10 cellular contexts compared by ENCODE assay signal in genomic region chr14:83463500-83464098, GRCh38.
A peak's percentile ranks its signal among the peaks of the same experiment; 100 is the strongest.
DNase-seq lines count a peak whose midpoint lies in the region; ATAC-seq, FAIRE-seq and TF ChIP-seq lines count a peak whose summit lies in the region.
"Had no signal": no experiment of that assay in that cellular context is flagged by ENCODE, and none has a peak within 500 bp of the region (broad histone marks: within the 10 kb centered on the region; RNA-seq: fewer than 3 reads in every experiment).

No MANE protein-coding gene starts in this region.

- no peaks in the 10 kb centered on the region for H4K20me1 ChIP-seq in H9 (ENCODE audit: control insufficient read depth, insufficient read depth, insufficient read length)

- no peaks in the 10 kb centered on the region for H3K27me3 Mint-ChIP-seq in H9 (ENCODE audit: low read depth)
- no peaks in the 10 kb centered on the region for H3K27me3 Mint-ChIP-seq in stimulated activated memory B cell treated with anti-CD40 and anti-IgM and Interleukin-4, amounts not matched to agents 10 μg/mL and 1 μg/mL and 100 μg/mL, for 72 hours
- H3K27me3 Mint-ChIP-seq: naive B cell had no signal

- H3K27ac ChIP-seq in H9 (ENCODE audit: insufficient read length, low read depth, low read length): no peak overlapping the region
- no peak overlapping the region for H3K27ac ChIP-seq in brain microvascular endothelial cell
- H3K27ac ChIP-seq: SJSA1 had no signal

- no peak overlapping the region for H3K4me2 ChIP-seq in H9 (ENCODE audit: insufficient read depth, insufficient read length, low read length)

- H3K27me3 ChIP-seq in H9 (ENCODE audit: insufficient read depth, low read length): no peaks in the 10 kb centered on the region
- H3K27me3 ChIP-seq in brain microvascular endothelial cell (replicated peaks): no peaks in the 10 kb centered on the region
- H3K27me3 ChIP-seq: SJSA1 had no signal

- H3K9me3 ChIP-seq in H9 (ENCODE audit: control insufficient read depth, low read depth, low read length): no peaks in the 10 kb centered on the region
- H3K9me3 ChIP-seq: SJSA1 had no signal

- no peak overlapping the region for H3T11ph ChIP-seq in H9 (ENCODE audit: low read length)

- H2AFZ ChIP-seq in H9 (ENCODE audit: low read length): no peak overlapping the region

- no peak overlapping the region for H2BK120ac ChIP-seq in H9 (ENCODE audit: low read depth, low read length, poor library complexity, severe bottlenecking)

- no peak overlapping the region for H3K4me3 Mint-ChIP-seq in H9
- H3K4me3 Mint-ChIP-seq in stimulated activated memory B cell treated with anti-CD40 and anti-IgM and Interleukin-4, amounts not matched to agents 10 μg/mL and 1 μg/mL and 100 μg/mL, for 72 hours: no peak overlapping the region
- H3K4me3 Mint-ChIP-seq: naive B cell had no signal

- no peaks in the 10 kb centered on the region for H3K4me1 ChIP-seq in H9 (ENCODE audit: insufficient read depth, low read length)

- TF ChIP-seq CTCF in D721Med (IDR thresholded peaks at IDR 0.05; ENCODE audit: insufficient read depth, missing control alignments): peak; percentile 84
- TF ChIP-seq CTCF in H9 (conservative IDR thresholded peaks at IDR 0.05): peak; percentile 86
- peak; percentile 81 for TF ChIP-seq CTCF in brain microvascular endothelial cell (IDR thresholded peaks at IDR 0.05; ENCODE audit: low read depth, low read length, missing control alignments)

- in situ Hi-C loops in brain microvascular endothelial cell (cut with HindIII; ENCODE audit: low pct_ligation_motif_present, low sequenced_read_pairs): no loop called here

- no peak overlapping the region for H3K9ac ChIP-seq in H9 (ENCODE audit: extremely low read depth, insufficient read length, low read length)

- H4K91ac ChIP-seq in H9 (ENCODE audit: insufficient read length, low read depth, low read length): no peak overlapping the region

- H3K56ac ChIP-seq in H9 (ENCODE audit: insufficient read length, low read depth, low read length): no peak overlapping the region

- no peak for DNase-seq in D721Med (ENCODE audit: insufficient read length, low spot score)
- DNase-seq in H9: peak; percentile 53
- DNase-seq in NCI-H345 treated with DMSO at 0.1 percent for 48 hours (lab: John Stamatoyannopoulos, UW; ENCODE audit: unreplicated experiment): peak; percentile 60
- DNase-seq in brain microvascular endothelial cell: peak; percentile 76
- DNase-seq in left lobe of liver (ENCODE audit: low spot score): no peak
- DNase-seq: naive B cell had no signal

- no peak overlapping the region for H4K5ac ChIP-seq in H9 (ENCODE audit: insufficient read length, low read depth, low read length)

- H2BK5ac ChIP-seq in H9 (ENCODE audit: insufficient read length, low read length): no peak overlapping the region

- H3K79me1 ChIP-seq in H9 (ENCODE audit: insufficient read depth, low read depth, low read length, poor library complexity, severe bottlenecking): no peaks in the 10 kb centered on the region

- H3K23me2 ChIP-seq in H9 (ENCODE audit: insufficient read length, low read depth, low read length, poor library complexity, severe bottlenecking): no peaks in the 10 kb centered on the region

- no peaks in the 10 kb centered on the region for H3K36me3 ChIP-seq in brain microvascular endothelial cell (replicated peaks)
- H3K36me3 ChIP-seq: SJSA1 had no signal

- no peak overlapping the region for H3K23ac ChIP-seq in H9 (ENCODE audit: insufficient read length, low read depth, low read length)

- no peak overlapping the region for H2AK5ac ChIP-seq in H9 (ENCODE audit: insufficient read length, low read length)

- H3K4me1 Mint-ChIP-seq in H9: no peaks in the 10 kb centered on the region
- no peaks in the 10 kb centered on the region for H3K4me1 Mint-ChIP-seq in stimulated activated memory B cell treated with anti-CD40 and anti-IgM and Interleukin-4, amounts not matched to agents 10 μg/mL and 1 μg/mL and 100 μg/mL, for 72 hours
- H3K4me1 Mint-ChIP-seq: naive B cell had no signal

- no peak overlapping the region for H2BK15ac ChIP-seq in H9 (ENCODE audit: low read depth, low read length)

- no peaks in the 10 kb centered on the region for H3K79me2 ChIP-seq in H9 (ENCODE audit: insufficient read depth, low read length)

- peaks cover 17% of the 10 kb centered on the region in 2 experiments for H3K9me3 Mint-ChIP-seq in H9
- peaks cover 15% of the 10 kb centered on the region for H3K9me3 Mint-ChIP-seq in stimulated activated memory B cell treated with anti-CD40 and anti-IgM and Interleukin-4, amounts not matched to agents 10 μg/mL and 1 μg/mL and 100 μg/mL, for 72 hours

- peak; percentile 71 for ATAC-seq in left lobe of liver
- no peak for ATAC-seq in GM18873 (IDR thresholded peaks at IDR 0.05; ENCODE audit: low FRiP score, unreplicated experiment)
- no peak for ATAC-seq in GM18502 (IDR thresholded peaks at IDR 0.05; ENCODE audit: poor library complexity, unreplicated experiment)
- ATAC-seq in stimulated activated memory B cell treated with anti-CD40 and anti-IgM and Interleukin-4, amounts not matched to agents 10 μg/mL and 1 μg/mL and 100 μg/mL, for 72 hours: no peak

- H3K4me3 ChIP-seq in brain microvascular endothelial cell (ENCODE audit: low read depth, low read length): no peak overlapping the region
- H3K4me3 ChIP-seq: SJSA1 had no signal

- H2BK20ac ChIP-seq in H9 (ENCODE audit: low read depth, low read length, poor library complexity, severe bottlenecking): no peak overlapping the region

- no peak overlapping the region for H3K18ac ChIP-seq in H9 (ENCODE audit: insufficient read length, low read depth, low read length)

- no peak overlapping the region for H3K14ac ChIP-seq in H9 (ENCODE audit: insufficient read depth, low read length)

- no peak overlapping the region for H2BK12ac ChIP-seq in H9 (ENCODE audit: insufficient read length, low read depth, low read length)

- FAIRE-seq in D721Med (lab: Jason Lieb, UNC): peak; percentile 11

- peaks cover 9 to 18% (median 16%) of the 10 kb centered on the region in 3 experiments for H3K36me3 Mint-ChIP-seq in H9 (ENCODE audit: insufficient read depth in 1 of 3, low read depth in 3 of 3)
- H3K36me3 Mint-ChIP-seq in stimulated activated memory B cell treated with anti-CD40 and anti-IgM and Interleukin-4, amounts not matched to agents 10 μg/mL and 1 μg/mL and 100 μg/mL, for 72 hours: no peaks in the 10 kb centered on the region
- H3K36me3 Mint-ChIP-seq: naive B cell had no signal

- H3K4ac ChIP-seq in H9 (ENCODE audit: low read depth, low read length): no peak overlapping the region

- no peak overlapping the region for H3K27ac Mint-ChIP-seq in H9
- no peak overlapping the region for H3K27ac Mint-ChIP-seq in stimulated activated memory B cell treated with anti-CD40 and anti-IgM and Interleukin-4, amounts not matched to agents 10 μg/mL and 1 μg/mL and 100 μg/mL, for 72 hours
- H3K27ac Mint-ChIP-seq: naive B cell had no signal

- WGBS in H9 (ENCODE audit: extremely low coverage, insufficient read length, low lambda C conversion rate): no CpG with 5 or more reads among the region's 4 CpGs

- no peak overlapping the region for H4K8ac ChIP-seq in H9 (replicated peaks; ENCODE audit: insufficient read length, low read depth, low read length)

Comparison
In these comparisons a context has a peak if more than half of its experiments do, and no peak if none do; other contexts are left out.
1. DNase-seq: peak in H9 (single experiment), NCI-H345 treated with DMSO at 0.1 percent for 48 hours (single experiment) and brain microvascular endothelial cell (single experiment); none in D721Med (single experiment) and left lobe of liver (single experiment).
2. Peak in every context shown above with its lines, with median percentiles within 50 percentile points of each other: CTCF ChIP-seq.